Comparison of ENCODE assay signal across 16 cellular contexts in genomic region chr1:1238702-1239178, GRCh38. TPM values are rescaled to one million over a fixed set of nuclear protein-coding genes. Genes with fewer than 3 reads are reported as not detected.
DNase-seq lines count a peak whose midpoint lies in the region; ATAC-seq and TF ChIP-seq lines count a peak whose summit lies in the region.
"Had no signal": no experiment of that assay in that cellular context is flagged by ENCODE, and none has a peak within 500 bp of the region (broad histone marks: within the 10 kb centered on the region; RNA-seq: fewer than 3 reads in every experiment).

No MANE protein-coding gene starts in this region.

- no peak for ATAC-seq in PC-3
- peak; percentile 3 for ATAC-seq in left colon
- no peak for ATAC-seq in GM18505 (IDR thresholded peaks at IDR 0.05; ENCODE audit: unreplicated experiment)

- no peak for DNase-seq in PC-3
- no peak for DNase-seq in left colon
- DNase-seq in GM13977 (ENCODE audit: low spot score) = no peak
- DNase-seq: AML-193; CD4-positive, alpha-beta memory T cell; DMS79 treated with DMSO at 0.1 percent for 48 hours; NCI-H1417; NCI-H1930; NCI-H2171; NCI-H446 treated with DMSO at 0.1 percent for 48 hours; NCI-H748 treated with DMSO at 0.1 percent for 48 hours; SHP77 treated with DMSO at 0.1 percent for 48 hours had no signal

- peaks cover 20% of the 10 kb centered on the region for H3K79me2 ChIP-seq in PC-3 (ENCODE audit: low read length)

- peak overlapping the region; percentile 76; the same call in 1 of the 2 replicates for H3K4me2 ChIP-seq in PC-3 (ENCODE audit: low read length)

- no peaks in the 10 kb centered on the region for H3F3A ChIP-seq in PC-3 (ENCODE audit: low read length, unreplicated experiment)

- no peaks in the 10 kb centered on the region for H4K20me1 ChIP-seq in PC-3 (ENCODE audit: low read length)

- POLR2A ChIA-PET in PC-3 (lab: Charles Lee; ENCODE audit: unreplicated experiment) = interaction anchor here (0.6 kb wide), 1 partner anchor 123 kb away, joined by 3 read pairs; the partner anchor contains the start of gene C1orf159

- no TSS peak for BruUV-seq in PC-3 (replicated peaks; lab: Mats Ljungman, UMichigan)

- no peaks in the 10 kb centered on the region for H3K36me3 ChIP-seq in PC-3 (ENCODE audit: low read depth, low read length)

- intact Hi-C loops in PC-3 (cut with micrococcal nuclease) (loop anchor here (2.0 to 5.0 kb wide), 2 partner anchors 26 to 54 kb away; no protein-coding TSS in a partner anchor), left colon (cut with DNase I, micrococcal nuclease) (no loop called here)

- in situ Hi-C loops in GM13977 (cut with MboI; ENCODE audit: low pct_unique_long_range_greater_than_20kb, low sequenced_read_pairs, unreplicated experiment) = no loop called here

- H3K27ac ChIP-seq in C4-2B (peak overlapping the region; percentile 100; the same call in 1 of the 2 replicates), PC-3 (ENCODE audit: low read length) (peak overlapping the region; percentile 91)

- H3K27me3 ChIP-seq in PC-3 (ENCODE audit: low read length) = no peaks in the 10 kb centered on the region

- H2AFZ ChIP-seq in PC-3 (ENCODE audit: low read length) = no peak overlapping the region

- no peak for TF ChIP-seq POLR2A in GM18505 (IDR thresholded peaks at IDR 0.05; ENCODE audit: borderline replicate concordance, extremely low read depth, insufficient read depth, insufficient read length)

- no peaks in the 10 kb centered on the region for H3K9me2 ChIP-seq in PC-3 (replicated peaks; ENCODE audit: low read length)

- peak overlapping the region; percentile 43 for H3K9ac ChIP-seq in PC-3 (ENCODE audit: low read length)

- H3K4me3 ChIP-seq in PC-3 (ENCODE audit: low read length) = no peak overlapping the region

- H3K9me3 ChIP-seq in PC-3 (ENCODE audit: low read length) = no peaks in the 10 kb centered on the region

- TF ChIP-seq CTCF in C4-2B (conservative IDR thresholded peaks at IDR 0.05) (no peak), PC-3 (conservative IDR thresholded peaks at IDR 0.05; ENCODE audit: low read depth, low read length) (no peak), GM13977 (IDR thresholded peaks at IDR 0.05; ENCODE audit: extremely low read depth, insufficient read depth, missing control alignments) (no peak)

- CTCF ChIA-PET in PC-3 (lab: Charles Lee) = interaction anchor here (1.7 kb wide), 1 partner anchor 26 kb away, joined by 4 read pairs; no protein-coding TSS in a partner anchor

- peaks cover 50% of the 10 kb centered on the region for H3K4me1 ChIP-seq in PC-3 (ENCODE audit: insufficient read depth, low read length)

RNA-seq across cellular contexts. Expression of gene B3GALT6, which starts 6.7 kb away (rescaled TPM):
- total RNA-seq in PC-3 (2014; rRNA removed) (74.0 and 92.2 TPM in 2 replicates), left colon (1 to 10 TPM; 8.2 to 9.6 TPM)

RNA-seq across cellular contexts. Expression of gene SDF4, which starts 6.9 kb away (rescaled TPM):
- total RNA-seq in PC-3 (2014; rRNA removed) (254 and 317 TPM in 2 replicates), left colon (100 to 1,000 TPM; 235 to 273 TPM)

RNA-seq across cellular contexts. Expression of gene C1QTNF12, which starts 7.8 kb away (rescaled TPM):
- total RNA-seq in PC-3 (2014; rRNA removed) (2.8 and 3.9 TPM in 2 replicates), left colon (10 to 100 TPM; 40.0 to 71.6 TPM)

RNA-seq across cellular contexts. Expression of gene TNFRSF4, which starts 24.8 kb away (rescaled TPM):
- total RNA-seq in PC-3 (2014; rRNA removed) = 0.11 and 0.17 TPM in 2 replicates
- 1 to 10 TPM in 1 of 2 donors, under 1 TPM in 1; 0.55 to 1.3 TPM for total RNA-seq in left colon
- total RNA-seq: H1 had no signal

RNA-seq across cellular contexts. Expression of gene TNFRSF18, which starts 32.3 kb away (rescaled TPM):
- total RNA-seq in PC-3 (2014; rRNA removed) (87.2 and 120 TPM in 2 replicates), left colon (1 to 10 TPM in 1 of 2 donors, under 1 TPM in 1; 0.64 to 3.7 TPM)
- total RNA-seq: LHCN-M2 had no signal
